9 cellular contexts compared by ENCODE assay signal in the genomic region with DNA sequence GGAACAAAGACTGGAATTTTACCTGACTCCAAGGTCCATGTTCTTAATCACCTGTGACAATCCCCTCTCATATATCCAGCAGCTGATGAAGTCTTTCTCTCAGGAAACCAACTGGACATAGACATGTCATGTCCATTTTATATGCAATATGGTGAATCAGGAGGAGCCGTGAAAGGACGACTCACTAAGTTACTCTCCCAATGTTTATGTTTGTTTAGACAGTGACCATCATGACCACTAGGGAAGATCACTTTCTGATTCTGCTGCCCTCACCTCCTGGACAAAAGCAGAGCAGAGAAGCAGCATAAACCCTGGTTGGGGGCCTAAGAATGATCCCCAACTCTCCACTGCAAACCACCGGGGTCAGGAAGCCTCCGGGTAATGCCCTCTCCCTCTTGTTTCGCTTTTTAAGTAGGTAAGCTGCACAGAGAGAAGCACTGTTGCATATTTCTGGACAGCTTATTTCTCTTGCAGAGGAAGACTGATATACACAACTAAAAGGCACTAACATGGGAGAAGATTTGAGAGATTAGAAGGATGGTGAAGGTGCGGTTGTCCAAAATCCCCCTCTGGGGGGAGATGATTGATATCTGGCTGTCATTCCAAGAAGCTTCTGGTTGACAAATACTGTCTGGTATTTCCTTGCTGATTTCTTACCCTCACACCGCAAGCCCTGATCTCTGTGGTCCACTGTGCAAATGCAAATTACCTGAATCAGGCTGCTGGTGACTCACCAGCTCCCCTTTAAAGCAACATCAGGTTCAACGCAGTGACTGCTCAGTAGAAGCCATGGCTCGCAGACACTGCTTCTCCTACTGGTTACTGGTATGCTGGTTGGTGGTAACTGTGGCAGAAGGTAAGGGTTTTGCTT. TPM values are rescaled to one million over a fixed set of nuclear protein-coding genes. Genes with fewer than 3 reads are reported as not detected.
DNase-seq lines count a peak whose midpoint lies in the region; ATAC-seq, FAIRE-seq and TF ChIP-seq lines count a peak whose summit lies in the region.
"Had no signal": no experiment of that assay in that cellular context is flagged by ENCODE, and none has a peak within 500 bp of the region (broad histone marks: within the 10 kb centered on the region; RNA-seq: fewer than 3 reads in every experiment).

A gene with protein sequence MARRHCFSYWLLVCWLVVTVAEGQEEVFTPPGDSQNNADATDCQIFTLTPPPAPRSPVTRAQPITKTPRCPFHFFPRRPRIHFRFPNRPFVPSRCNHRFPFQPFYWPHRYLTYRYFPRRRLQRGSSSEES (plus strand): TSS at position 773 of the 871 bp plus-strand sequence. CDS start 17 bp downstream, at position 790.

- FAIRE-seq in GM18507 (lab: Jason Lieb, UNC) (peak; percentile 44), astrocyte (lab: Jason Lieb, UNC) (peak; percentile 20)

- H3K27me3 Mint-ChIP-seq in astrocyte (ENCODE audit: low read depth, unreplicated experiment) = no peaks in the 10 kb centered on the region

- TF ChIP-seq EP300 in gastroesophageal sphincter (IDR thresholded peaks at IDR 0.05) = no peak

- H3K9ac ChIP-seq in KMS-11 (no peak within 1 kb of the TSS), astrocyte (ENCODE audit: low read length) (no peak within 1 kb of the TSS)

- no peak within 1 kb of the TSS for H3K27ac ChIP-seq in KMS-11
- no peak within 1 kb of the TSS for H3K27ac ChIP-seq in astrocyte (ENCODE audit: low read depth, low read length)
- H3K27ac ChIP-seq in gastroesophageal sphincter = no peak within 1 kb of the TSS

- peak within 1 kb of the TSS; percentile 81 for H3K4me3 Mint-ChIP-seq in astrocyte (ENCODE audit: unreplicated experiment)
- peak within 1 kb of the TSS; percentile 39 for H3K4me3 Mint-ChIP-seq in stimulated activated effector memory CD8-positive, alpha-beta T cell treated with anti-CD3 and anti-CD28 coated beads, Interleukin-12 subunit alpha, Interleukin-12 subunit beta, amount 100 ng/mL, for 72 hours

- H3K9me3 Mint-ChIP-seq in astrocyte (ENCODE audit: unreplicated experiment) = no peaks in the 10 kb centered on the region
- no peaks in the 10 kb centered on the region for H3K9me3 Mint-ChIP-seq in stimulated activated effector memory CD8-positive, alpha-beta T cell treated with anti-CD3 and anti-CD28 coated beads, Interleukin-12 subunit alpha, Interleukin-12 subunit beta, amount 100 ng/mL, for 72 hours

- 49 to 65% methylated on average over 6 to 7 of the region's 9 CpGs for WGBS in gastroesophageal sphincter (ENCODE audit: low coverage in 1 of 2), 2 donors

- DNase-seq in GM18507 (ENCODE audit: extremely low spot score, insufficient read length, low read depth) (no peak), astrocyte (ENCODE audit: low read depth) (peak; percentile 86), NCI-H510A (lab: John Stamatoyannopoulos, UW) (no peak), sciatic nerve (ENCODE audit: low spot score) (no peak)
- DNase-seq in stimulated activated effector memory CD8-positive, alpha-beta T cell treated with anti-CD3 and anti-CD28 coated beads, Interleukin-12 subunit alpha, Interleukin-12 subunit beta, amount 100 ng/mL, for 72 hours (ENCODE audit: low spot score in 2 of 2) = peak; percentile 15 to 74

- no peaks in the 10 kb centered on the region for H4K20me1 ChIP-seq in KMS-11 (ENCODE audit: insufficient read depth)
- H4K20me1 ChIP-seq in astrocyte (ENCODE audit: insufficient read depth, low read length) = no peaks in the 10 kb centered on the region

- no peaks in the 10 kb centered on the region for H3K27me3 ChIP-seq in KMS-11 (ENCODE audit: insufficient read depth, low read depth)
- H3K27me3 ChIP-seq in astrocyte (ENCODE audit: insufficient read depth, low read length) = no peaks in the 10 kb centered on the region
- H3K27me3 ChIP-seq in gastroesophageal sphincter = peaks cover 21% of the 10 kb centered on the region

- TF ChIP-seq POLR2A in gastroesophageal sphincter (IDR thresholded peaks at IDR 0.05) = no peak

- H3K4me1 ChIP-seq in KMS-11 (ENCODE audit: low read depth, poor library complexity, severe bottlenecking) = peaks cover 16% of the 10 kb centered on the region
- H3K4me1 ChIP-seq in astrocyte (ENCODE audit: insufficient read depth, low read length) = peaks cover 12% of the 10 kb centered on the region
- H3K4me1 ChIP-seq in gastroesophageal sphincter = no peaks in the 10 kb centered on the region

- H3K36me3 Mint-ChIP-seq in astrocyte (ENCODE audit: low read depth, unreplicated experiment) = no peaks in the 10 kb centered on the region
- no peaks in the 10 kb centered on the region for H3K36me3 Mint-ChIP-seq in stimulated activated effector memory CD8-positive, alpha-beta T cell treated with anti-CD3 and anti-CD28 coated beads, Interleukin-12 subunit alpha, Interleukin-12 subunit beta, amount 100 ng/mL, for 72 hours

- TF ChIP-seq CTCF in KMS-11 (conservative IDR thresholded peaks at IDR 0.05; ENCODE audit: low read depth, low read length) (no peak), astrocyte (IDR thresholded peaks at IDR 0.05; ENCODE audit: insufficient read depth, low read depth, low read length) (peak; percentile 10), gastroesophageal sphincter (IDR thresholded peaks at IDR 0.05) (no peak)

- peaks cover 44% of the 10 kb centered on the region for H3K4me1 Mint-ChIP-seq in astrocyte (ENCODE audit: low read depth, unreplicated experiment)
- H3K4me1 Mint-ChIP-seq in stimulated activated effector memory CD8-positive, alpha-beta T cell treated with anti-CD3 and anti-CD28 coated beads, Interleukin-12 subunit alpha, Interleukin-12 subunit beta, amount 100 ng/mL, for 72 hours = peaks cover 18% of the 10 kb centered on the region

- intact Hi-C loops in sciatic nerve (cut with DNase I) = no loop called here

- H3K4me2 ChIP-seq in KMS-11 = peak within 1 kb of the TSS; percentile 26
- H3K4me2 ChIP-seq in astrocyte (ENCODE audit: low read length) = peak within 1 kb of the TSS; percentile 81

- H3K9me3 ChIP-seq in astrocyte (ENCODE audit: insufficient read depth, low read depth, low read length) (no peaks in the 10 kb centered on the region), gastroesophageal sphincter (no peaks in the 10 kb centered on the region)

- no peaks in the 10 kb centered on the region for H3K79me2 ChIP-seq in KMS-11 (ENCODE audit: insufficient read depth, low read depth)
- H3K79me2 ChIP-seq in astrocyte (ENCODE audit: insufficient read depth, low read length) = no peaks in the 10 kb centered on the region

- no peak within 1 kb of the TSS for H3K4me3 ChIP-seq in KMS-11 (IDR thresholded peaks at IDR 0.05; ENCODE audit: insufficient read depth, low read depth, low read length)
- peak within 1 kb of the TSS; percentile 35 for H3K4me3 ChIP-seq in astrocyte (ENCODE audit: insufficient read depth, low read depth, low read length)
- no peak within 1 kb of the TSS for H3K4me3 ChIP-seq in gastroesophageal sphincter

- peak; percentile 76 for ATAC-seq in GM21737 (IDR thresholded peaks at IDR 0.05; ENCODE audit: unreplicated experiment)
- peak; percentile 99 for ATAC-seq in stimulated activated effector memory CD8-positive, alpha-beta T cell treated with anti-CD3 and anti-CD28 coated beads, Interleukin-12 subunit alpha, Interleukin-12 subunit beta, amount 100 ng/mL, for 72 hours
- ATAC-seq in gastroesophageal sphincter = no peak
- no peak for ATAC-seq in sciatic nerve

- H2AFZ ChIP-seq in KMS-11 (ENCODE audit: low read depth) = peak within 1 kb of the TSS; percentile 46
- H2AFZ ChIP-seq in astrocyte (ENCODE audit: low read depth, low read length) = peak within 1 kb of the TSS; percentile 19

- H3K27ac Mint-ChIP-seq in astrocyte (ENCODE audit: unreplicated experiment) = peak within 1 kb of the TSS; percentile 94
- no peak within 1 kb of the TSS for H3K27ac Mint-ChIP-seq in stimulated activated effector memory CD8-positive, alpha-beta T cell treated with anti-CD3 and anti-CD28 coated beads, Interleukin-12 subunit alpha, Interleukin-12 subunit beta, amount 100 ng/mL, for 72 hours

- H3K36me3 ChIP-seq in KMS-11 (ENCODE audit: insufficient read depth) (no peaks in the 10 kb centered on the region), astrocyte (ENCODE audit: insufficient read depth, low read length) (no peaks in the 10 kb centered on the region), gastroesophageal sphincter (no peaks in the 10 kb centered on the region)

RNA-seq across cellular contexts. Expression of the gene that starts here (rescaled TPM):
- 55.3 TPM in 2 replicates for total RNA-seq in astrocyte
- total RNA-seq in gastroesophageal sphincter = not detected
- total RNA-seq in sciatic nerve = not detected
- total RNA-seq: lung microvascular endothelial cell had no signal

Comparison
In these comparisons a context has a peak if more than half of its experiments do, and no peak if none do; other contexts are left out.
1. RNA of the gene that starts here (total RNA-seq): 55.3 TPM in astrocyte; not detected in gastroesophageal sphincter and not detected in sciatic nerve (single experiment); every median in the first group is over 10 times any median in the second.
2. DNase-seq: peak in astrocyte (single experiment) and stimulated activated effector memory CD8-positive, alpha-beta T cell treated with anti-CD3 and anti-CD28 coated beads, Interleukin-12 subunit alpha, Interleukin-12 subunit beta, amount 100 ng/mL, for 72 hours (2 of 2); none in GM18507 (single experiment), NCI-H510A (single experiment) and sciatic nerve (single experiment).
3. ATAC-seq: peak in GM21737 (single experiment) and stimulated activated effector memory CD8-positive, alpha-beta T cell treated with anti-CD3 and anti-CD28 coated beads, Interleukin-12 subunit alpha, Interleukin-12 subunit beta, amount 100 ng/mL, for 72 hours (single experiment); none in gastroesophageal sphincter (single experiment) and sciatic nerve (single experiment).